ENCODE assay signal across 17 cellular contexts in the genomic region with DNA sequence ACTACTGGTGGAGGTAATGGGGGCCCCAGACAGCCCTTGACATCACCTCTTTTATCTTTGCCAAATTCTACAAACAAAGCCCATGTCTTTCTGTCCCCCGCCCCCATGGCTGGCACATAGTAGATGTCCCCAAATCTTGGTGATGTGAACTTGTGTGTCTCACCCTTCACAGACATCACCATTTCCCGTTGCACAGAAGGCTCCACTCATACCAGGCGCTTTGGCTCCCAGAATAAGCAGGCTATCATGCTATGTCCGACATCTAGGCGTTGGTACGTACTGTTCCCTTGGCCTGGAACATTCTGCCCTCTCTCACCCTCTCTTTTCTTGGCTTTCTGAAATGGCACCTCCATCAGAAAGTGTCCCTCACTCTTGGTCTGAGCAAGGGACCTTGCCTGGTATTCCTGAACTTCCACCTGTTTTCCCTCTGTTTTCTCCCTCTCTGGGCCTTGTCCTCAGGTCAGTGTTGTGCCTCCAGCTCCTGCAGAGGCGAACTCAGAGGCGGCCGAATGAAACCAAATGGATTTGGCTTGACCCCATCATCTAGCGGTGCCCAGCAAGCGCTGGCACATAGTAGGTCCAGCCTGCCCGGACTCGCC. TPM values are rescaled to one million over a fixed set of nuclear protein-coding genes. Genes with fewer than 3 reads are reported as not detected.
DNase-seq lines count a peak whose midpoint lies in the region; ATAC-seq, FAIRE-seq and TF ChIP-seq lines count a peak whose summit lies in the region.
"Had no signal": no experiment of that assay in that cellular context is flagged by ENCODE, and none has a peak within 500 bp of the region (broad histone marks: within the 10 kb centered on the region; RNA-seq: fewer than 3 reads in every experiment).

No MANE protein-coding gene starts in this region.

- POLR2A ChIA-PET in A549 (lab: Yijun Ruan, JAX): no interaction called here

- H3K27me3 ChIP-seq in astrocyte (ENCODE audit: insufficient read depth, low read length) (peaks cover 15% of the 10 kb centered on the region), right atrium auricular region (no peaks in the 10 kb centered on the region), prostate gland (replicated peaks; ENCODE audit: insufficient read depth) (no peaks in the 10 kb centered on the region)

- no peak overlapping the region for H3K4me3 ChIP-seq in A549
- H3K4me3 ChIP-seq in astrocyte (ENCODE audit: insufficient read depth, low read depth, low read length): no peak overlapping the region
- H3K4me3 ChIP-seq in right atrium auricular region: no peak overlapping the region
- H3K4me3 ChIP-seq in prostate gland: no peak overlapping the region

- H3K9me3 Mint-ChIP-seq in astrocyte (ENCODE audit: unreplicated experiment): no peaks in the 10 kb centered on the region
- H3K9me3 Mint-ChIP-seq in natural killer cell treated with Interleukin-12 subunit alpha and Interleukin-12 subunit beta and Interleukin-15 and Interleukin-18, amount 100 ng/mL, for 72 hours: no peaks in the 10 kb centered on the region
- H3K9me3 Mint-ChIP-seq: mesothelial cell of epicardium had no signal

- FAIRE-seq in A549 (lab: Jason Lieb, UNC) (no peak), astrocyte (lab: Jason Lieb, UNC) (no peak)
- FAIRE-seq: colon had no signal

- H4K20me1 ChIP-seq in astrocyte (ENCODE audit: insufficient read depth, low read length): peaks cover 8% of the 10 kb centered on the region

- TF ChIP-seq CTCF in A549 (IDR thresholded peaks at IDR 0.05) (no peak), astrocyte (IDR thresholded peaks at IDR 0.05; ENCODE audit: insufficient read depth, low read depth, low read length) (no peak), right atrium auricular region (IDR thresholded peaks at IDR 0.05) (no peak), prostate gland (IDR thresholded peaks at IDR 0.05) (no peak)

- no peak for TF ChIP-seq EP300 in A549 (IDR thresholded peaks at IDR 0.05)

- H3K9me3 ChIP-seq in A549 (no peaks in the 10 kb centered on the region), astrocyte (ENCODE audit: insufficient read depth, low read depth, low read length) (no peaks in the 10 kb centered on the region), right atrium auricular region (no peaks in the 10 kb centered on the region), prostate gland (no peaks in the 10 kb centered on the region)

- no peak for DNase-seq in A549 (ENCODE audit: low read depth in 1 of 2, low spot score in 1 of 2)
- no peak for DNase-seq in astrocyte (ENCODE audit: low read depth)
- no peak for DNase-seq in right atrium auricular region (ENCODE audit: low spot score)
- DNase-seq in prostate gland (ENCODE audit: low spot score): peak; percentile 41
- no peak for DNase-seq in SW480 (ENCODE audit: low spot score)
- DNase-seq in natural killer cell treated with Interleukin-12 subunit alpha and Interleukin-12 subunit beta and Interleukin-15 and Interleukin-18, amount 100 ng/mL, for 72 hours (ENCODE audit: low spot score): no peak
- DNase-seq: GF-D8, NCI-H2227 treated with DMSO at 0.1 percent for 48 hours had no signal

- H3K36me3 ChIP-seq in astrocyte (ENCODE audit: insufficient read depth, low read length) (no peaks in the 10 kb centered on the region), right atrium auricular region (no peaks in the 10 kb centered on the region), prostate gland (no peaks in the 10 kb centered on the region)

- H3K27me3 Mint-ChIP-seq in astrocyte (ENCODE audit: low read depth, unreplicated experiment): peaks cover 28% of the 10 kb centered on the region
- peaks cover 12 to 20% of the 10 kb centered on the region in 2 donors for H3K27me3 Mint-ChIP-seq in natural killer cell treated with Interleukin-12 subunit alpha and Interleukin-12 subunit beta and Interleukin-15 and Interleukin-18, amount 100 ng/mL, for 72 hours

- H3K27ac ChIP-seq in A549: peak overlapping the region; percentile 96 to 98
- no peak overlapping the region for H3K27ac ChIP-seq in astrocyte (ENCODE audit: low read depth, low read length)
- H3K27ac ChIP-seq in right atrium auricular region: peak overlapping the region; percentile 90 to 91
- H3K27ac ChIP-seq in prostate gland: peak overlapping the region; percentile 28 to 60

- H3K4me1 ChIP-seq in A549 (peaks cover 63% of the 10 kb centered on the region), astrocyte (ENCODE audit: insufficient read depth, low read length) (peaks cover 7% of the 10 kb centered on the region), right atrium auricular region (peaks cover 0 to 70% of the 10 kb centered on the region in 2 donors), prostate gland (replicated peaks) (peaks cover 4% of the 10 kb centered on the region)

- WGBS in A549 (ENCODE audit: missing lambda C conversion rate): 61% methylated on average over 13 of the region's 13 CpGs
- 33% methylated on average over 13 of the region's 13 CpGs for WGBS in prostate gland

- intact Hi-C loops in prostate gland (cut with DNase I): no loop called here

- ATAC-seq in A549 (peak in 1 of 2 experiments; percentile 39; a peak in 3 of 6 replicates), HG03457 (IDR thresholded peaks at IDR 0.05; ENCODE audit: unreplicated experiment) (no peak), GM19455 (IDR thresholded peaks at IDR 0.05; ENCODE audit: unreplicated experiment) (no peak)
- ATAC-seq in natural killer cell treated with Interleukin-12 subunit alpha and Interleukin-12 subunit beta and Interleukin-15 and Interleukin-18, amount 100 ng/mL, for 72 hours: no peak
- ATAC-seq: activated CD4-positive, CD25-positive, alpha-beta regulatory T cell treated with anti-CD3 and anti-CD28 coated beads, Interleukin-2, amount 50 U/mL, for 24 hours had no signal

- no peak overlapping the region for H2AFZ ChIP-seq in astrocyte (ENCODE audit: low read depth, low read length)

- TF ChIP-seq POLR2A in A549 (IDR thresholded peaks at IDR 0.05; ENCODE audit: low read length): no peak
- no peak for TF ChIP-seq POLR2A in prostate gland (IDR thresholded peaks at IDR 0.05)

- peaks cover 3% of the 10 kb centered on the region for H3K36me3 Mint-ChIP-seq in astrocyte (ENCODE audit: low read depth, unreplicated experiment)
- no peaks in the 10 kb centered on the region for H3K36me3 Mint-ChIP-seq in natural killer cell treated with Interleukin-12 subunit alpha and Interleukin-12 subunit beta and Interleukin-15 and Interleukin-18, amount 100 ng/mL, for 72 hours
- H3K36me3 Mint-ChIP-seq: mesothelial cell of epicardium had no signal

- H3K9ac ChIP-seq in astrocyte (ENCODE audit: low read length): no peak overlapping the region

- H3K79me2 ChIP-seq in astrocyte (ENCODE audit: insufficient read depth, low read length): no peaks in the 10 kb centered on the region

- CTCF ChIA-PET in A549 (lab: Yijun Ruan, JAX): interaction anchor here (0.9 to 21.9 kb wide), 5 partner anchors 8 to 31 kb away, joined by 3 to 525 read pairs (median 5); no protein-coding TSS in a partner anchor

- H3K4me3 Mint-ChIP-seq in astrocyte (ENCODE audit: unreplicated experiment): no peak overlapping the region
- H3K4me3 Mint-ChIP-seq in natural killer cell treated with Interleukin-12 subunit alpha and Interleukin-12 subunit beta and Interleukin-15 and Interleukin-18, amount 100 ng/mL, for 72 hours: no peak overlapping the region
- H3K4me3 Mint-ChIP-seq: mesothelial cell of epicardium had no signal

- no peak for TF ChIP-seq RAD21 in A549 (conservative IDR thresholded peaks at IDR 0.05 in 1 of 2, IDR thresholded peaks at IDR 0.05 in 1 of 2)

- no peaks in the 10 kb centered on the region for H3K4me1 Mint-ChIP-seq in astrocyte (ENCODE audit: low read depth, unreplicated experiment)
- H3K4me1 Mint-ChIP-seq in natural killer cell treated with Interleukin-12 subunit alpha and Interleukin-12 subunit beta and Interleukin-15 and Interleukin-18, amount 100 ng/mL, for 72 hours (ENCODE audit: low read depth in 2 of 2): peaks cover 0 to 2% of the 10 kb centered on the region in 2 donors
- H3K4me1 Mint-ChIP-seq: mesothelial cell of epicardium had no signal

- no peak overlapping the region for H3K27ac Mint-ChIP-seq in astrocyte (ENCODE audit: unreplicated experiment)
- H3K27ac Mint-ChIP-seq in natural killer cell treated with Interleukin-12 subunit alpha and Interleukin-12 subunit beta and Interleukin-15 and Interleukin-18, amount 100 ng/mL, for 72 hours: no peak overlapping the region
- H3K27ac Mint-ChIP-seq: mesothelial cell of epicardium had no signal

- peak overlapping the region; percentile 80 for H3K4me2 ChIP-seq in A549
- peak overlapping the region; percentile 64 for H3K4me2 ChIP-seq in astrocyte (ENCODE audit: low read length)

TF ChIP-seq in A549, 52 proteins besides CTCF, POLR2A, EP300 and RAD21:
- no peak for TF ChIP-seq RARB (CRISPR knock-in tag; IDR thresholded peaks at IDR 0.05)

RNA-seq across cellular contexts. Expression of gene CCN5, which starts 1.0 kb away (rescaled TPM):
- 9.9 and 10.1 TPM in 2 replicates for polyA plus RNA-seq in A549 (2011; rRNA removed)
- 32.0 and 52.5 TPM in 2 replicates for polyA plus RNA-seq in A549 (2012; cell fraction: cytosol; rRNA removed)
- 59.4 and 69.8 TPM in 2 replicates for polyA plus RNA-seq in A549 (2012; cell fraction: nucleus; rRNA removed)
- polyA plus RNA-seq in A549 (2017; fragmentation: RNase III; extraction: RNeasy Plus Mini Kit Qiagen cat#74134 plus additional on column Dnase treatment): 11.1 to 13.9 TPM (median 12.3 TPM) in 3 replicates
- 4.5 and 6.9 TPM in 2 replicates for polyA minus RNA-seq in A549 (2011; rRNA and poly(A)+ RNA removed)
- not detected in 2 replicates for total RNA-seq in astrocyte
- 100 to 1,000 TPM in 1 of 2 donors, 10 to 100 TPM in 1; 85.1 to 118 TPM for total RNA-seq in right atrium auricular region
- 10 to 100 TPM; 62.9 to 64.3 TPM for total RNA-seq in prostate gland
- total RNA-seq in natural killer cell treated with Interleukin-12 subunit alpha and Interleukin-12 subunit beta and Interleukin-15 and Interleukin-18, amount 100 ng/mL, for 72 hours: not detected
- total RNA-seq: epithelial cell of proximal tubule; mesothelial cell of epicardium; occipital lobe; OCI-LY7; T-helper 1 cell treated with Interleukin-12 subunit alpha and Interleukin-12 subunit beta and Interleukin-4 antibody, amounts not matched to agents 30 ng/mL and 1 ng/mL, for 36 hours had no signal

RNA-seq across cellular contexts. Expression of gene KCNK15, which starts 31.5 kb away (rescaled TPM):
- polyA plus RNA-seq in A549 (2011; rRNA removed): 0.33 and 0.49 TPM in 2 replicates
- polyA plus RNA-seq in A549 (2012; cell fraction: cytosol; rRNA removed): 0.73 and 1.3 TPM in 2 replicates
- 0.76 and 0.90 TPM in 2 replicates for polyA plus RNA-seq in A549 (2012; cell fraction: nucleus; rRNA removed)
- polyA plus RNA-seq in A549 (2017; fragmentation: RNase III; extraction: RNeasy Plus Mini Kit Qiagen cat#74134 plus additional on column Dnase treatment): 0.41 to 0.67 TPM (median 0.43 TPM) in 3 replicates
- polyA minus RNA-seq in A549 (2011; rRNA and poly(A)+ RNA removed): 0.58 and 0.66 TPM in 2 replicates
- 0.14 and 0.17 TPM in 2 replicates for total RNA-seq in astrocyte
- 1 to 10 TPM; 1.4 to 3.7 TPM for total RNA-seq in right atrium auricular region
- total RNA-seq in prostate gland: 10 to 100 TPM in 1 of 2 donors, 1 to 10 TPM in 1; 1.5 to 16.1 TPM
- under 1 TPM; 0.28 to 0.50 TPM for total RNA-seq in natural killer cell treated with Interleukin-12 subunit alpha and Interleukin-12 subunit beta and Interleukin-15 and Interleukin-18, amount 100 ng/mL, for 72 hours
- total RNA-seq: epithelial cell of proximal tubule, occipital lobe, OCI-LY7 had no signal

Comparison
In these comparisons a context has a peak if more than half of its experiments do, and no peak if none do; other contexts are left out.
1. RNA of gene CCN5, which starts 1.0 kb away (total RNA-seq): 85.1 to 118 TPM in right atrium auricular region and 62.9 to 64.3 TPM in prostate gland; not detected in astrocyte and not detected in natural killer cell treated with Interleukin-12 subunit alpha and Interleukin-12 subunit beta and Interleukin-15 and Interleukin-18, amount 100 ng/mL, for 72 hours; every median in the first group is over 10 times any median in the second.